In the genomic region with DNA sequence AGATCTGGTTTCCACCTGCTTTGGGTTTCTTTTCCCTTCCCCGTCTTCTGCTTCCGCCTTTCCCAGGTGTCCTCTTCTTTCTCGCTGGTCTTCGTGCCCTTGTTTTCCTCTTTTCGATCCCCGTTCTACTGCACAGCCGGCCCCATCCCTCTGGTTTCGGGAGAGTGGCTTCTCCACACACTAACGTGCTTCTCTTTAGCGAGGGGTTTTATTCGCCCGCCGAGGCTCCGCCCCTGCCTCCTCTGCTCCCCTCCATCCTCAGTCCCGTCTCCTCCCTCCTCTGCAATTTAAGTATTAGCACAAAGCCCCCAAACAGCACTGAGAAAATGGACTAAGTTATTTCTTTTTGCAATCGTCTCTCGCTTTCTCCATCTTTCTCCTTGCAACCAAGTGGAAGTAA, we compare ENCODE assay signal across 8 cellular contexts. TPM values are rescaled to one million over a fixed set of nuclear protein-coding genes. Genes with fewer than 3 reads are reported as not detected.
A peak's percentile ranks its signal among the peaks of the same experiment; 100 is the strongest.
DNase-seq lines count a peak whose midpoint lies in the region; ATAC-seq and TF ChIP-seq lines count a peak whose summit lies in the region.

Gene SLC7A8, minus strand, starts transcription at position 182 of the 400 bp plus-strand sequence. CDS start 746 bp downstream, outside the sequence.

- H3K9me3 ChIP-seq in lung (ENCODE audit: control insufficient read depth in 2 of 2, insufficient read depth in 1 of 2, low read length in 1 of 2): no peaks in the 10 kb centered on the region
- H3K9me3 ChIP-seq in stomach: no peaks in the 10 kb centered on the region

- H3K27me3 ChIP-seq in lung (ENCODE audit: control insufficient read depth, insufficient read depth) (no peaks in the 10 kb centered on the region), stomach (no peaks in the 10 kb centered on the region)

- H3K4me1 ChIP-seq in lung (ENCODE audit: control insufficient read depth in 2 of 2, insufficient read depth in 2 of 2, low read length in 2 of 2) (peaks cover 0 to 2% of the 10 kb centered on the region in 2 donors), stomach (peaks cover 6 to 58% (median 36%) of the 10 kb centered on the region in 4 donors)

- TF ChIP-seq EP300 in stomach (IDR thresholded peaks at IDR 0.05): no peak

- peak; percentile 42 for DNase-seq in NCI-H510A treated with DMSO at 0.1 percent for 48 hours (lab: John Stamatoyannopoulos, UW)
- DNase-seq in NCI-H510A (lab: John Stamatoyannopoulos, UW): no peak
- DNase-seq in effector CD4-positive, alpha-beta T cell: peak; percentile 11
- DNase-seq in lung (ENCODE audit: low spot score): peak; percentile 44
- DNase-seq in stomach: peak; percentile 71

- peak in 2 of 4 donors; percentile 52 to 75 for TF ChIP-seq POLR2A in stomach (IDR thresholded peaks at IDR 0.05)

- 2% methylated on average over 17 of the region's 17 CpGs for WGBS in lung, 2 donors
- 1 to 3% (median 2%) methylated on average over 17 of the region's 17 CpGs for WGBS in stomach, 5 donors

- no peak for TF ChIP-seq CTCF in VCaP (conservative IDR thresholded peaks at IDR 0.05)
- no peak for TF ChIP-seq CTCF in lung (IDR thresholded peaks at IDR 0.05; ENCODE audit: control extremely low read depth, extremely low read depth)
- no peak for TF ChIP-seq CTCF in stomach (IDR thresholded peaks at IDR 0.05)

- H3K27ac ChIP-seq in VCaP: peak within 1 kb of the TSS; percentile 52
- no peak within 1 kb of the TSS for H3K27ac ChIP-seq in lung (ENCODE audit: low read depth in 1 of 2, low read length in 1 of 2)
- peak within 1 kb of the TSS; percentile 66 to 83 (median 71) for H3K27ac ChIP-seq in stomach

- intact Hi-C loops in stomach (cut with DNase I; ENCODE audit: low total_unique reads): no loop called here

- H3K36me3 ChIP-seq in lung (ENCODE audit: control insufficient read depth in 2 of 2, insufficient read depth in 2 of 2, low read length in 2 of 2): no peaks in the 10 kb centered on the region
- no peaks in the 10 kb centered on the region for H3K36me3 ChIP-seq in stomach

- H3K4me3 ChIP-seq in lung (peak within 1 kb of the TSS; percentile 13), stomach (peak within 1 kb of the TSS; percentile 46 to 64 (median 51))

- ATAC-seq in lung (ENCODE audit: insufficient read depth, low FRiP score) (no peak), GM21786 (IDR thresholded peaks at IDR 0.05; ENCODE audit: unreplicated experiment) (no peak), GM19023 (IDR thresholded peaks at IDR 0.05; ENCODE audit: unreplicated experiment) (no peak)

RNA-seq across cellular contexts. Expression of gene SLC7A8, which starts in this region (rescaled TPM):
- total RNA-seq in lung (10 to 100 TPM; 54.4 to 74.0 TPM), stomach (100 to 1,000 TPM in 1 of 5 donors, 10 to 100 TPM in 3, 1 to 10 TPM in 1; 1.2 to 102 (median 43.7) TPM)
- polyA plus RNA-seq in lung (10 to 100 TPM; 28.1 to 29.5 TPM), stomach (10 to 100 TPM; 22.1 to 33.9 (median 22.4) TPM)

Comparison
In these comparisons a context has a peak if more than half of its experiments do, and no peak if none do; other contexts are left out.
1. H3K27ac ChIP-seq: peak in VCaP (single experiment) and stomach (5 of 5); none in lung (0 of 2).